Comparison of ENCODE assay signal across 1 cellular context in the genomic region with DNA sequence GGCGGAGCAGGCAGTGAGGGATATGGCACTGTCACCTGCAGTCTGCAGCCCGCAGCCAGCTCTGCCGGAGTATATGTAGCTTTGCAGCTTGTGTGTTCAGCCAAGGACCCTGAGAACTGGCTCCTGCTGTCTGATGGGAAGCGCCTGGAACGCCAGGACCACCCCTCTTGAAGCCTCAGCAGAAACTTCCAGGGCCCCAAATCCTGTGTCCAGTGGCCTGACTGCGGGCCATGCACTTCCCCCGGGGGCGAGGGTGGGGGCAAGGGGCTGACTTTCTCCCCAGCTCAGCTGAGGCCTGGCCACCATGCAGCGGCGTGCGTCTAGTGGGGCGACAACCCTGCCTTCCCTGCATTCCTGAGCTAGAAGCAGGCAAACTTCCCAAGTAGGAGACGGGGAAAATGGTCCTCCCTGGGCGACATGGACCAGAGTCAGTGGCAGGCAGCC.
TF ChIP-seq lines count a peak whose summit lies in the region.

No MANE protein-coding gene starts in this region.

TF ChIP-seq in GM23338, 12 proteins besides CTCF, POLR2A, EP300 and RAD21 (continued from another document):
- TF ChIP-seq ZNF462 (CRISPR knock-in tag; IDR thresholded peaks at IDR 0.05) (no peak), NANOG (IDR thresholded peaks at IDR 0.05; ENCODE audit: borderline replicate concordance) (no peak)
